Comparison of ENCODE assay signal across 16 cellular contexts in genomic region chr3:89145995-89146394, GRCh38. TPM values are rescaled to one million over a fixed set of nuclear protein-coding genes. Genes with fewer than 3 reads are reported as not detected.
DNase-seq lines count a peak whose midpoint lies in the region; ATAC-seq and TF ChIP-seq lines count a peak whose summit lies in the region.
"Had no signal": no experiment of that assay in that cellular context is flagged by ENCODE, and none has a peak within 500 bp of the region (broad histone marks: within the 10 kb centered on the region; RNA-seq: fewer than 3 reads in every experiment).

No MANE protein-coding gene starts in this region.

- no peaks in the 10 kb centered on the region for H4K20me1 ChIP-seq in mammary epithelial cell (ENCODE audit: insufficient read depth, low read length)

- TF ChIP-seq CTCF in AG04449 (IDR thresholded peaks at IDR 0.05; ENCODE audit: insufficient read depth, low read length, missing control alignments) (no peak), mammary epithelial cell (conservative IDR thresholded peaks at IDR 0.05 in 1 of 2, IDR thresholded peaks at IDR 0.05 in 1 of 2; ENCODE audit: extremely low read depth in 1 of 2, insufficient read depth in 1 of 2, low read depth in 1 of 2, low read length in 2 of 2) (no peak), kidney epithelial cell (IDR thresholded peaks at IDR 0.05; ENCODE audit: insufficient read depth, low read length, poor library complexity, severe bottlenecking) (no peak)

- dilution Hi-C loops in mammary epithelial cell (cut with HindIII; ENCODE audit: low sequenced_read_pairs), result no loop called here

- CTCF ChIA-PET in AG04449 (lab: Yijun Ruan, JAX) (no interaction called here), mammary epithelial cell (lab: Charles Lee; ENCODE audit: low non-redundant PET) (no interaction called here)

- POLR2A ChIA-PET in AG04449 (lab: Yijun Ruan, JAX), result no interaction called here

- H3K27ac ChIP-seq in mammary epithelial cell (ENCODE audit: insufficient read depth, low read depth, low read length), result no peak overlapping the region

- no peaks in the 10 kb centered on the region for H3K36me3 ChIP-seq in mammary epithelial cell (ENCODE audit: insufficient read depth, low read length)
- no peaks in the 10 kb centered on the region for H3K36me3 ChIP-seq in kidney epithelial cell (ENCODE audit: control insufficient read depth, insufficient read depth, low read length)

- H3K9me3 ChIP-seq in mammary epithelial cell (replicated peaks; ENCODE audit: insufficient read depth, low read length), result no peaks in the 10 kb centered on the region

- intact Hi-C loops in mammary epithelial cell (cut with micrococcal nuclease), result no loop called here

- no peak overlapping the region for H3K4me3 ChIP-seq in AG04449 (ENCODE audit: low read depth, low read length)
- H3K4me3 ChIP-seq in mammary epithelial cell (replicated peaks in 1 of 3; ENCODE audit: insufficient read depth in 1 of 3, low read depth in 2 of 3, low read length in 3 of 3), result no peak overlapping the region
- no peak overlapping the region for H3K4me3 ChIP-seq in kidney epithelial cell (ENCODE audit: low read depth, low read length)
- H3K4me3 ChIP-seq: GM12878 had no signal

- ATAC-seq in HG02610 (IDR thresholded peaks at IDR 0.05; ENCODE audit: unreplicated experiment) (no peak), HG02763 (IDR thresholded peaks at IDR 0.05; ENCODE audit: unreplicated experiment) (no peak), GM21528 (IDR thresholded peaks at IDR 0.05; ENCODE audit: low FRiP score, unreplicated experiment) (no peak)
- ATAC-seq: GM12878 had no signal

- H3K27me3 ChIP-seq in mammary epithelial cell (ENCODE audit: insufficient read depth, low read length), result no peaks in the 10 kb centered on the region
- no peaks in the 10 kb centered on the region for H3K27me3 ChIP-seq in kidney epithelial cell (ENCODE audit: control insufficient read depth, insufficient read depth, low read length)

- H3K9ac ChIP-seq in mammary epithelial cell (ENCODE audit: insufficient read depth, low read length), result no peak overlapping the region

- H3K4me1 ChIP-seq in mammary epithelial cell (ENCODE audit: insufficient read depth, low read length), result no peaks in the 10 kb centered on the region

- no peaks in the 10 kb centered on the region for H3K79me2 ChIP-seq in mammary epithelial cell (ENCODE audit: insufficient read depth, low read length)

- H2AFZ ChIP-seq in mammary epithelial cell (ENCODE audit: low read depth, low read length), result no peak overlapping the region

- peak overlapping the region; percentile 14 for H3K4me2 ChIP-seq in mammary epithelial cell (ENCODE audit: insufficient read depth, low read depth, low read length)

- peak; percentile 42 for DNase-seq in AG04449 (ENCODE audit: low read depth, low spot score)
- DNase-seq in HPDE6-E6E7 (ENCODE audit: extremely low spot score), result peak; percentile 50
- peak; percentile 77 for DNase-seq in mammary epithelial cell
- DNase-seq in kidney epithelial cell (ENCODE audit: low read depth), result peak; percentile 78
- no peak for DNase-seq in NCI-H526 treated with DMSO at 0.1 percent for 48 hours (lab: John Stamatoyannopoulos, UW)
- DNase-seq: activated CD4-positive, CD25-positive, alpha-beta regulatory T cell; CD4-positive, CD25-positive, alpha-beta regulatory T cell; immature natural killer cell; NCI-H2029 treated with DMSO at 0.1 percent for 48 hours; RPMI8226; stimulated activated CD4-positive, alpha-beta T cell treated with anti-CD3 and anti-CD28 coated beads, Interleukin-4, amount 100 ng/mL, for 24 hours had no signal

- no TSS peak for BruUV-seq in mammary epithelial cell (replicated peaks; lab: Mats Ljungman, UMichigan)

- in situ Hi-C loops in mammary epithelial cell (cut with MboI; ENCODE audit: low sequenced_read_pairs in 2 of 2), result no loop called here

RNA-seq across cellular contexts. Expression of gene EPHA3, which starts 38.6 kb away (rescaled TPM):
- total RNA-seq in mammary epithelial cell, result under 1 TPM; 0.26 to 0.67 TPM
- polyA plus RNA-seq in mammary epithelial cell, result 0.02 TPM
- not detected for polyA minus RNA-seq in mammary epithelial cell
- total RNA-seq in kidney epithelial cell, result 0.04 and 0.07 TPM in 2 replicates
- total RNA-seq: CD4-positive, CD25-positive, alpha-beta regulatory T cell; dermis microvascular lymphatic vessel endothelial cell had no signal
- polyA plus RNA-seq: CD4-positive, CD25-positive, alpha-beta regulatory T cell; immature natural killer cell had no signal
